10 cellular contexts compared by ENCODE assay signal in genomic region chr13:24038405-24038804, GRCh38.
DNase-seq lines count a peak whose midpoint lies in the region; ATAC-seq and TF ChIP-seq lines count a peak whose summit lies in the region.
"Had no signal": no experiment of that assay in that cellular context is flagged by ENCODE, and none has a peak within 500 bp of the region (broad histone marks: within the 10 kb centered on the region; RNA-seq: fewer than 3 reads in every experiment).

No MANE protein-coding gene starts in this region.

- no peak overlapping the region for H3K4me3 ChIP-seq in retinal pigment epithelial cell (ENCODE audit: low read length)

- no peak for TF ChIP-seq CTCF in retinal pigment epithelial cell (conservative IDR thresholded peaks at IDR 0.05; ENCODE audit: low read depth, low read length)

- H3K4me3 Mint-ChIP-seq in T-helper 2 cell treated with Interferon-gamma antibody and Interleukin-4, amounts not matched to agents 5 μg/mL and 100 μg/mL, for 36 hours: no peak overlapping the region

- H3K9me3 Mint-ChIP-seq in T-helper 2 cell treated with Interferon-gamma antibody and Interleukin-4, amounts not matched to agents 5 μg/mL and 100 μg/mL, for 36 hours: no peaks in the 10 kb centered on the region

- no peak for ATAC-seq in HG03469 (IDR thresholded peaks at IDR 0.05; ENCODE audit: unreplicated experiment)

- no peak overlapping the region for H3K27ac Mint-ChIP-seq in T-helper 2 cell treated with Interferon-gamma antibody and Interleukin-4, amounts not matched to agents 5 μg/mL and 100 μg/mL, for 36 hours

- DNase-seq in HCEC 1CT (peak; percentile 51), fibroblast of gingiva (ENCODE audit: low read depth) (peak; percentile 27), retinal pigment epithelial cell (ENCODE audit: low read depth) (peak; percentile 54), GF-D8 (lab: John Stamatoyannopoulos, UW) (no peak), NCI-H2196 (lab: John Stamatoyannopoulos, UW; ENCODE audit: unreplicated experiment) (no peak), hippocampal formation (lab: John Stamatoyannopoulos, UW) (no peak)
- peak; percentile 45 for DNase-seq in T-helper 2 cell treated with Interferon-gamma antibody and Interleukin-4, amounts not matched to agents 5 μg/mL and 100 μg/mL, for 36 hours (ENCODE audit: low spot score)
- DNase-seq: NCI-H187, SW 1271 had no signal

- H3K4me1 Mint-ChIP-seq in T-helper 2 cell treated with Interferon-gamma antibody and Interleukin-4, amounts not matched to agents 5 μg/mL and 100 μg/mL, for 36 hours (ENCODE audit: low read depth): peaks cover 18% of the 10 kb centered on the region

- H3K36me3 Mint-ChIP-seq in T-helper 2 cell treated with Interferon-gamma antibody and Interleukin-4, amounts not matched to agents 5 μg/mL and 100 μg/mL, for 36 hours (ENCODE audit: low read depth): no peaks in the 10 kb centered on the region

- H3K27me3 Mint-ChIP-seq in T-helper 2 cell treated with Interferon-gamma antibody and Interleukin-4, amounts not matched to agents 5 μg/mL and 100 μg/mL, for 36 hours (ENCODE audit: low read depth): peaks cover 7% of the 10 kb centered on the region

Comparison
In these comparisons a context has a peak if more than half of its experiments do, and no peak if none do; other contexts are left out.
1. DNase-seq: peak in HCEC 1CT (single experiment), T-helper 2 cell treated with Interferon-gamma antibody and Interleukin-4, amounts not matched to agents 5 μg/mL and 100 μg/mL, for 36 hours (single experiment), fibroblast of gingiva (single experiment) and retinal pigment epithelial cell (single experiment); none in GF-D8 (single experiment), NCI-H2196 (single experiment) and hippocampal formation (0 of 2).